8 cellular contexts compared by ENCODE assay signal in genomic region chr7:105690286-105690915, GRCh38.
DNase-seq lines count a peak whose midpoint lies in the region; ATAC-seq and TF ChIP-seq lines count a peak whose summit lies in the region.

No MANE protein-coding gene starts in this region.

- H3K36me3 Mint-ChIP-seq in CD4-positive, alpha-beta T cell (ENCODE audit: low read depth), result peaks cover 29% of the 10 kb centered on the region
- H3K36me3 Mint-ChIP-seq in IgD-negative memory B cell, result peaks cover 4% of the 10 kb centered on the region
- peaks cover 7% of the 10 kb centered on the region for H3K36me3 Mint-ChIP-seq in nephron progenitor cell (ENCODE audit: low read depth)

- H3K4me3 Mint-ChIP-seq in CD4-positive, alpha-beta T cell, result peak overlapping the region; percentile 87
- H3K4me3 Mint-ChIP-seq in IgD-negative memory B cell (peak overlapping the region; percentile 90 to 98 (median 95)), nephron progenitor cell (peak overlapping the region; percentile 68)

- no peaks in the 10 kb centered on the region for H3K9me3 ChIP-seq in CD4-positive, alpha-beta T cell (ENCODE audit: control insufficient read depth, low read length)

- H3K27ac Mint-ChIP-seq in CD4-positive, alpha-beta T cell, result peak overlapping the region; percentile 98
- H3K27ac Mint-ChIP-seq in IgD-negative memory B cell (peak overlapping the region; percentile 97 to 100 (median 100)), nephron progenitor cell (no peak overlapping the region)

- no peaks in the 10 kb centered on the region for H3K27me3 ChIP-seq in CD4-positive, alpha-beta T cell (ENCODE audit: control insufficient read depth, insufficient read depth, low read length)
- H3K27me3 ChIP-seq in dorsolateral prefrontal cortex, result no peaks in the 10 kb centered on the region

- no peak for TF ChIP-seq CTCF in CD4-positive, alpha-beta T cell (IDR thresholded peaks at IDR 0.05)
- TF ChIP-seq CTCF in dorsolateral prefrontal cortex (IDR thresholded peaks at IDR 0.05 in 54 of 56, conservative IDR thresholded peaks at IDR 0.05 in 2 of 56; ENCODE audit: low read depth in 1 of 56, partially characterized antibody in 56 of 56) (no peak), nephron progenitor cell (IDR thresholded peaks at IDR 0.05) (no peak)

- no peak for DNase-seq in CD4-positive, alpha-beta T cell
- DNase-seq in dorsolateral prefrontal cortex (no peak), nephron progenitor cell (no peak)
- DNase-seq in effector CD4-positive, alpha-beta T cell, result no peak

- H3K9me3 Mint-ChIP-seq in CD4-positive, alpha-beta T cell, result no peaks in the 10 kb centered on the region
- H3K9me3 Mint-ChIP-seq in IgD-negative memory B cell, result no peaks in the 10 kb centered on the region
- H3K9me3 Mint-ChIP-seq in nephron progenitor cell, result no peaks in the 10 kb centered on the region

- CTCF ChIA-PET in CD4-positive, alpha-beta T cell (lab: Charles Lee), result interaction anchor here (1.3 to 2.3 kb wide), 3 partner anchors 13 to 352 kb away, joined by 3 to 7 read pairs (median 4); no protein-coding TSS in a partner anchor

- ATAC-seq in CD4-positive, alpha-beta T cell (ENCODE audit: poor library complexity), result no peak
- ATAC-seq in HG02981 (IDR thresholded peaks at IDR 0.05; ENCODE audit: unreplicated experiment) (no peak), HG03442 (IDR thresholded peaks at IDR 0.05; ENCODE audit: unreplicated experiment) (no peak), HG03135 (IDR thresholded peaks at IDR 0.05; ENCODE audit: unreplicated experiment) (no peak)

- peak overlapping the region; percentile 97 for H3K27ac ChIP-seq in CD4-positive, alpha-beta T cell (ENCODE audit: low read depth, low read length)
- peak overlapping the region in 17 of 59 donors; percentile 1 to 75 (median 52) for H3K27ac ChIP-seq in dorsolateral prefrontal cortex

- H3K4me1 Mint-ChIP-seq in CD4-positive, alpha-beta T cell (ENCODE audit: low read depth), result peaks cover 68% of the 10 kb centered on the region
- H3K4me1 Mint-ChIP-seq in IgD-negative memory B cell, result peaks cover 24 to 45% (median 28%) of the 10 kb centered on the region in 3 donors
- peaks cover 41% of the 10 kb centered on the region for H3K4me1 Mint-ChIP-seq in nephron progenitor cell

- POLR2A ChIA-PET in CD4-positive, alpha-beta T cell (lab: Charles Lee), result interaction anchor here (1.1 to 3.5 kb wide), 12 partner anchors 11 to 1478 kb away, joined by 3 to 69 read pairs (median 8); partner anchors contain the start of genes HBP1 and SYPL1

- no peaks in the 10 kb centered on the region for H3K27me3 Mint-ChIP-seq in CD4-positive, alpha-beta T cell
- no peaks in the 10 kb centered on the region for H3K27me3 Mint-ChIP-seq in IgD-negative memory B cell
- peaks cover 9% of the 10 kb centered on the region for H3K27me3 Mint-ChIP-seq in nephron progenitor cell (ENCODE audit: low read depth, poor library complexity)

- H3K4me3 ChIP-seq in dorsolateral prefrontal cortex, result peak overlapping the region in 51 of 59 donors; percentile 27 to 73 (median 60)

- intact Hi-C loops in CD4-positive, alpha-beta T cell (cut with DNase I, micrococcal nuclease), result loop anchor here (5.0 to 10.0 kb wide), 4 partner anchors 33 to 594 kb away; partner anchors contain the start of genes ATXN7L1 (in 1 of the 2) and NAMPT (in 1 of the 2)
- intact Hi-C loops in dorsolateral prefrontal cortex (cut with DNase I), result loop anchor here in 1 of 2 donors (10.0 kb wide), 1 partner anchor 184 kb away; the partner anchor contains the start of gene ATXN7L1
